In genomic region chr5:69189162-69190086, GRCh38 we compare ENCODE assay signal across 8 cellular contexts. TPM values are rescaled to one million over a fixed set of nuclear protein-coding genes. Genes with fewer than 3 reads are reported as not detected.
DNase-seq lines count a peak whose midpoint lies in the region; ATAC-seq and TF ChIP-seq lines count a peak whose summit lies in the region.

Gene CENPH (plus strand): TSS chr5:69189583. CDS start chr5:69189635, 52 bp downstream.

- peaks cover 15% of the 10 kb centered on the region for H3K4me1 Mint-ChIP-seq in activated naive CD8-positive, alpha-beta T cell treated with anti-CD3 and anti-CD28 coated beads, Interleukin-2, amount 50 U/mL, for 24 hours

- H3K36me3 ChIP-seq in cardiac muscle cell: no peaks in the 10 kb centered on the region
- H3K36me3 ChIP-seq in trophoblast cell (ENCODE audit: control insufficient read depth in 1 of 2, insufficient read depth in 2 of 2, low read length in 2 of 2): peaks cover 5 to 6% of the 10 kb centered on the region in 2 experiments
- no peaks in the 10 kb centered on the region for H3K36me3 ChIP-seq in transverse colon

- ATAC-seq in HG02852 (IDR thresholded peaks at IDR 0.05; ENCODE audit: unreplicated experiment): peak; percentile 93
- peak; percentile 95 for ATAC-seq in activated naive CD8-positive, alpha-beta T cell treated with anti-CD3 and anti-CD28 coated beads, Interleukin-2, amount 50 U/mL, for 24 hours

- peak within 1 kb of the TSS; percentile 58 for H4K12ac ChIP-seq in trophoblast cell (ENCODE audit: low read depth, low read length)

- in situ Hi-C loops in GM13976 (cut with MboI; ENCODE audit: low sequenced_read_pairs, unreplicated experiment) (no loop called here), transverse colon (cut with MboI; ENCODE audit: low pct_ligation_motif_present in 1 of 4, low pct_unique_long_range_greater_than_20kb in 1 of 4, low sequenced_read_pairs in 3 of 4) (no loop called here)

- H3K79me2 ChIP-seq in trophoblast cell (ENCODE audit: control insufficient read depth, insufficient read depth, low read length, poor library complexity): peaks cover 6% of the 10 kb centered on the region

- peaks cover 11% of the 10 kb centered on the region for H3K79me1 ChIP-seq in trophoblast cell (ENCODE audit: low read length)

- peak within 1 kb of the TSS; percentile 52 for H3K4me3 ChIP-seq in cardiac muscle cell
- peak within 1 kb of the TSS; percentile 93 for H3K4me3 ChIP-seq in trophoblast cell (ENCODE audit: low read depth, low read length)
- H3K4me3 ChIP-seq in transverse colon: peak within 1 kb of the TSS; percentile 64 to 94 (median 76)

- peak within 1 kb of the TSS; percentile 71 for H2BK5ac ChIP-seq in trophoblast cell (ENCODE audit: low read depth, low read length, poor library complexity)

- H3K4ac ChIP-seq in trophoblast cell (ENCODE audit: low read depth, low read length): peak within 1 kb of the TSS; percentile 13

- TF ChIP-seq EP300 in transverse colon (IDR thresholded peaks at IDR 0.05; ENCODE audit: low read depth): no peak

- H3K27ac Mint-ChIP-seq in activated naive CD8-positive, alpha-beta T cell treated with anti-CD3 and anti-CD28 coated beads, Interleukin-2, amount 50 U/mL, for 24 hours: peak within 1 kb of the TSS; percentile 97

- H3K9ac ChIP-seq in trophoblast cell (ENCODE audit: low read length): peak within 1 kb of the TSS; percentile 88

- WGBS in trophoblast cell (ENCODE audit: extremely low coverage, insufficient coverage, insufficient read length): no CpG with 5 or more reads among the region's 55 CpGs
- 0% methylated on average over 7 to 48 of the region's 55 CpGs for WGBS in transverse colon (ENCODE audit: low coverage in 1 of 2), 2 donors

- H3K4me1 ChIP-seq in cardiac muscle cell (ENCODE audit: low read depth): no peaks in the 10 kb centered on the region
- peaks cover 2 to 7% of the 10 kb centered on the region in 2 experiments for H3K4me1 ChIP-seq in trophoblast cell (ENCODE audit: control insufficient read depth in 1 of 2, insufficient read depth in 2 of 2, low read length in 2 of 2)
- peaks cover 8 to 22% (median 14%) of the 10 kb centered on the region in 4 donors for H3K4me1 ChIP-seq in transverse colon

- H3K14ac ChIP-seq in trophoblast cell (ENCODE audit: low read length): peak within 1 kb of the TSS; percentile 86

- H3K18ac ChIP-seq in trophoblast cell (ENCODE audit: low read length): peak within 1 kb of the TSS; percentile 82

- H4K8ac ChIP-seq in trophoblast cell (ENCODE audit: low read depth, low read length): peak within 1 kb of the TSS; percentile 91

- H3K4me3 Mint-ChIP-seq in activated naive CD8-positive, alpha-beta T cell treated with anti-CD3 and anti-CD28 coated beads, Interleukin-2, amount 50 U/mL, for 24 hours: peak within 1 kb of the TSS; percentile 95

- DNase-seq in GM13976 (ENCODE audit: low spot score): peak; percentile 94
- peak; percentile 38 for DNase-seq in NCI-H1436 treated with DMSO at 0.1 percent for 48 hours (lab: John Stamatoyannopoulos, UW)
- peak; percentile 88 for DNase-seq in T follicular helper cell (ENCODE audit: low read depth)
- DNase-seq in activated naive CD8-positive, alpha-beta T cell treated with anti-CD3 and anti-CD28 coated beads, Interleukin-2, amount 50 U/mL, for 24 hours: peak; percentile 93
- DNase-seq in cardiac muscle cell (ENCODE audit: low read depth in 1 of 2, low spot score in 1 of 2): peak; percentile 93
- peak; percentile 93 to 98 for DNase-seq in trophoblast cell
- DNase-seq in transverse colon: peak; percentile 93

- H3K9me3 ChIP-seq in cardiac muscle cell (ENCODE audit: low read depth): no peaks in the 10 kb centered on the region
- no peaks in the 10 kb centered on the region for H3K9me3 ChIP-seq in trophoblast cell (ENCODE audit: insufficient read depth, low read depth, low read length)
- no peaks in the 10 kb centered on the region for H3K9me3 ChIP-seq in transverse colon

- no peak within 1 kb of the TSS for H3K23ac ChIP-seq in trophoblast cell (ENCODE audit: low read length)

- no peak for TF ChIP-seq POLR2A in transverse colon (IDR thresholded peaks at IDR 0.05)

- H2AK5ac ChIP-seq in trophoblast cell (ENCODE audit: low read length): no peak within 1 kb of the TSS

- H3K27me3 Mint-ChIP-seq in activated naive CD8-positive, alpha-beta T cell treated with anti-CD3 and anti-CD28 coated beads, Interleukin-2, amount 50 U/mL, for 24 hours: no peaks in the 10 kb centered on the region

- peak within 1 kb of the TSS; percentile 86 for H3K4me2 ChIP-seq in trophoblast cell (ENCODE audit: low read length)

- H2BK12ac ChIP-seq in trophoblast cell (ENCODE audit: low read length): no peak within 1 kb of the TSS

- intact Hi-C loops in transverse colon (cut with DNase I; ENCODE audit: low total_unique reads): no loop called here

- H3K9me3 Mint-ChIP-seq in activated naive CD8-positive, alpha-beta T cell treated with anti-CD3 and anti-CD28 coated beads, Interleukin-2, amount 50 U/mL, for 24 hours: no peaks in the 10 kb centered on the region

- peak within 1 kb of the TSS; percentile 75 for H3K27ac ChIP-seq in cardiac muscle cell
- peak within 1 kb of the TSS; percentile 92 for H3K27ac ChIP-seq in trophoblast cell (ENCODE audit: low read depth, low read length)
- peak within 1 kb of the TSS; percentile 83 to 89 (median 88) for H3K27ac ChIP-seq in transverse colon

- H2AFZ ChIP-seq in trophoblast cell (ENCODE audit: insufficient read depth, low read length, poor library complexity): peak within 1 kb of the TSS; percentile 92

- no peaks in the 10 kb centered on the region for H3K27me3 ChIP-seq in cardiac muscle cell
- no peaks in the 10 kb centered on the region for H3K27me3 ChIP-seq in trophoblast cell (ENCODE audit: insufficient read depth, low read length)
- H3K27me3 ChIP-seq in transverse colon: no peaks in the 10 kb centered on the region

- peaks cover 15% of the 10 kb centered on the region for H3K36me3 Mint-ChIP-seq in activated naive CD8-positive, alpha-beta T cell treated with anti-CD3 and anti-CD28 coated beads, Interleukin-2, amount 50 U/mL, for 24 hours (ENCODE audit: low read depth)

- H4K91ac ChIP-seq in trophoblast cell (ENCODE audit: low read depth, low read length): peak within 1 kb of the TSS; percentile 60

- H2BK120ac ChIP-seq in trophoblast cell (ENCODE audit: insufficient read depth, low read length, poor library complexity): peak within 1 kb of the TSS; percentile 54

- no peak for TF ChIP-seq CTCF in GM13976 (IDR thresholded peaks at IDR 0.05; ENCODE audit: borderline replicate concordance, control extremely low read depth, extremely low read depth, insufficient read depth, missing control alignments)
- no peak for TF ChIP-seq CTCF in cardiac muscle cell (IDR thresholded peaks at IDR 0.05; ENCODE audit: low read depth, low read length)
- TF ChIP-seq CTCF in transverse colon (IDR thresholded peaks at IDR 0.05): no peak

RNA-seq across cellular contexts. Expression of gene CENPH, which starts in this region (rescaled TPM):
- 17.7 and 26.7 TPM in 2 replicates for total RNA-seq in cardiac muscle cell
- 22.2 and 36.0 TPM in 2 replicates for polyA plus RNA-seq in cardiac muscle cell
- polyA plus RNA-seq in trophoblast cell (2013): 23.9 and 25.7 TPM in 2 replicates
- total RNA-seq in transverse colon: 1 to 10 TPM in 2 of 4 donors, not detected in 2; 1.2 to 4.4 TPM

Comparison
In these comparisons a context has a peak if more than half of its experiments do, and no peak if none do; other contexts are left out.
1. Peak in every context shown above with its lines: DNase-seq, ATAC-seq, H3K4me3 ChIP-seq and H3K27ac ChIP-seq.
2. DNase-seq: peak in every context shown above with its lines; median percentile 96 in trophoblast cell; 94 in GM13976; 93 in activated naive CD8-positive, alpha-beta T cell treated with anti-CD3 and anti-CD28 coated beads, Interleukin-2, amount 50 U/mL, for 24 hours; 93 in cardiac muscle cell; 93 in transverse colon; 88 in T follicular helper cell; 38 in NCI-H1436 treated with DMSO at 0.1 percent for 48 hours.